27 cellular contexts compared by ENCODE assay signal in the genomic region with DNA sequence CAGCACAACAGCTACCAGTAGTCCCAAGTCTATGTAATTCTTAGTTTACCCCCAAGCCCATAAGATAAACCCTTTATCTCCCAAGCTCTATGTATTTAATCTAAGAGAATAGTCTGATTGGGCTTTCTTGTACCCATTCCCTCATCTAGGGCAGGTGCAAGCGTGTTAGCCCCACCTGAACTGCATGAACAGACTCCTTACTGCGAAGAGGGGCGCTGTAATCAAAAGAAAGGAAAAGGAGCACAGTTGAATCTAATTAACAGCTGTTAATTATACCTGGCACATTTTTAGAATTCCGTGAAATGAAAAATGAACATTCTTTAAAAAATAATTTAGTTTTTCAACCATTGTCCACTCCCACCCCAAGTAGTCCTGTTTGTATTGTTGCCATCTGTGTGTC.
"Had no signal": no experiment of that assay in that cellular context is flagged by ENCODE, and none has a peak within 500 bp of the region (broad histone marks: within the 10 kb centered on the region; RNA-seq: fewer than 3 reads in every experiment).

No MANE protein-coding gene starts in this region.

- H3K4me1 Mint-ChIP-seq: natural killer cell; neural progenitor cell; stimulated activated naive B cell treated with anti-CD40 and anti-IgM and Interleukin-4, amounts not matched to agents 10 μg/mL and 1 μg/mL and 100 μg/mL, for 72 hours; WTC11 had no signal

- H3K9me3 Mint-ChIP-seq: natural killer cell had no signal

- H3K36me3 ChIP-seq: left ventricle myocardium inferior, neural progenitor cell, stomach, thyroid gland, upper lobe of left lung, vagina had no signal

- H3K4me3 Mint-ChIP-seq: activated CD8-positive, alpha-beta T cell treated with anti-CD3 and anti-CD28 coated beads for 36 hours; activated T-cell treated with anti-CD3 and anti-CD28 coated beads, Interleukin-2, amount 50 U/mL, for 4 hours; activated T-helper 17 cell treated with anti-CD3 and anti-CD28 coated beads, Interleukin-2, amount 50 U/mL, for 72 hours; effector memory CD8-positive, alpha-beta T cell; natural killer cell; neural progenitor cell; stimulated activated naive B cell treated with anti-CD40 and anti-IgM and Interleukin-4, amounts not matched to agents 10 μg/mL and 1 μg/mL and 100 μg/mL, for 72 hours; WTC11 had no signal

- H3K27ac Mint-ChIP-seq: activated CD8-positive, alpha-beta T cell treated with anti-CD3 and anti-CD28 coated beads for 36 hours; activated T-helper 17 cell treated with anti-CD3 and anti-CD28 coated beads, Interleukin-2, amount 50 U/mL, for 72 hours; effector memory CD8-positive, alpha-beta T cell; natural killer cell; neural progenitor cell; stimulated activated naive B cell treated with anti-CD40 and anti-IgM and Interleukin-4, amounts not matched to agents 10 μg/mL and 1 μg/mL and 100 μg/mL, for 72 hours; WTC11 had no signal

- H3K27me3 ChIP-seq: neural progenitor cell, stomach, thyroid gland, upper lobe of left lung, vagina had no signal

- H3K4me1 ChIP-seq: left ventricle myocardium inferior, neural progenitor cell, parathyroid adenoma, psoas muscle, stomach, thyroid gland, upper lobe of left lung, vagina had no signal

- DNase-seq: activated CD4-positive, alpha-beta T cell treated with anti-CD3 and anti-CD28 coated beads, Interleukin-2, amount 50 U/mL, for 1 hour; activated CD8-positive, alpha-beta T cell treated with anti-CD3 and anti-CD28 coated beads for 36 hours; activated gamma-delta T cell treated with Interleukin-2 at 50 U/mL for 16 hours; activated naive CD4-positive, alpha-beta T cell treated with anti-CD3 and anti-CD28 coated beads, Interleukin-2, amount 50 U/mL, for 16 hours; activated T-cell treated with anti-CD3 and anti-CD28 coated beads, Interleukin-2, amount 50 U/mL, for 4 hours; amniotic stem cell; caudate nucleus; cortex of kidney; effector memory CD8-positive, alpha-beta T cell; erythroblast; left ventricle myocardium inferior; mesendoderm; natural killer cell; occipital lobe; psoas muscle; stimulated activated CD4-positive, alpha-beta T cell treated with anti-CD3 and anti-CD28 coated beads, Interleukin-15, amount 100 ng/mL, for 24 hours; stimulated activated CD4-positive, alpha-beta T cell treated with anti-CD3 and anti-CD28 coated beads, Interleukin-2, amount 100 ng/mL, for 24 hours; stimulated activated naive B cell treated with anti-CD40 and anti-IgM and Interleukin-4, amounts not matched to agents 10 μg/mL and 1 μg/mL and 100 μg/mL, for 72 hours; stomach; thyroid gland; upper lobe of left lung had no signal

- H3K4me3 ChIP-seq: left ventricle myocardium inferior, lung, neural progenitor cell, psoas muscle, stomach, thyroid gland, upper lobe of left lung, vagina had no signal

- H3K27ac ChIP-seq: left ventricle myocardium inferior, neural progenitor cell, parathyroid adenoma, psoas muscle, stomach, thyroid gland, upper lobe of left lung, vagina had no signal

- H3K36me3 Mint-ChIP-seq: natural killer cell had no signal

- H3K9ac ChIP-seq: neural progenitor cell, parathyroid adenoma had no signal

- H3K9me3 ChIP-seq: psoas muscle, thyroid gland, upper lobe of left lung, vagina had no signal
